ENCODE assay signal across 8 cellular contexts in the genomic region with DNA sequence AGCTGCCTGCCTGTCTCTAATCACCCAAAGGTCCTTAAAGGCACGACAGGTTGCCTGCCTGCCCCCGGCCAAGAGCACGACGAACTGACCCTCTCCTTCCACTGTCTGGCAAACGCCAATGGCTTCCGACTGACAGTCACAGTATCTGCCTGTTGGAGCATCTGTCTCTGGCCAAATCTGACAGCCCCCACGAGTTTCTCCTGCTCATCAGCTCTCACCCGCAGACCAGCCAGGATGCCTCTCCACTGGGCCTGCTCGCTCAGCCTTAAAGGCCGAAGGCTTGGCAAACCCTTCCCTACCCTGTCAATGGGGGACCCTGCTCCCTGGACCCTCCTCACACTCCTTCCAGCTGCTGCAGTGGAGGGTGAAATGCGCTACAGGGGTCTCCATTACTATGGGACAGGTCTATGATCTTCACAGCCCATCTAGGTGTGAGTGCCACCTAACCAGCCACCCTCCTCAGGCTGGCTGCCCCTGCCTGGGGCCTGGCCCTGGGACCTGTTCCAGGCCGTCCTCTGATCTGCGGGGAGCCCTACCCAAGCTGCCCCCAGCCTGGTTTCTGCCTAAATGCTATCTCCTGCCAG. TPM values are rescaled to one million over a fixed set of nuclear protein-coding genes. Genes with fewer than 3 reads are reported as not detected.
A peak's percentile ranks its signal among the peaks of the same experiment; 100 is the strongest.
DNase-seq lines count a peak whose midpoint lies in the region; ATAC-seq and TF ChIP-seq lines count a peak whose summit lies in the region.

No MANE protein-coding gene starts in this region.

- H3K36me3 ChIP-seq in A673 (ENCODE audit: insufficient read depth, low read length, poor library complexity, severe bottlenecking) (peaks cover 37% of the 10 kb centered on the region), GM23338 (ENCODE audit: insufficient read depth) (peaks cover 32% of the 10 kb centered on the region), mucosa of descending colon (ENCODE audit: low read depth) (no peaks in the 10 kb centered on the region), tibial nerve (peaks cover 0 to 33% (median 13%) of the 10 kb centered on the region in 3 donors), right atrium auricular region (peaks cover 28% of the 10 kb centered on the region)

- H4K20me1 ChIP-seq in GM23338 (replicated peaks; ENCODE audit: insufficient read depth), result peaks cover 21% of the 10 kb centered on the region

- H3K4me1 ChIP-seq in A673 (ENCODE audit: insufficient read depth, low read length, poor library complexity, severe bottlenecking), result peaks cover 20% of the 10 kb centered on the region
- H3K4me1 ChIP-seq in GM23338 (ENCODE audit: insufficient read depth), result peaks cover 39% of the 10 kb centered on the region
- H3K4me1 ChIP-seq in mucosa of descending colon (ENCODE audit: low read depth), result peaks cover 38% of the 10 kb centered on the region
- H3K4me1 ChIP-seq in tibial nerve, result peaks cover 0 to 42% (median 18%) of the 10 kb centered on the region in 4 donors
- peaks cover 0 to 48% of the 10 kb centered on the region in 2 donors for H3K4me1 ChIP-seq in right atrium auricular region

- H3F3A ChIP-seq in GM23338 (replicated peaks; ENCODE audit: low read depth), result peaks cover 47% of the 10 kb centered on the region

- H3K4me3 ChIP-seq in A673 (ENCODE audit: low read depth, low read length, poor library complexity, severe bottlenecking) (no peak overlapping the region), GM23338 (peak overlapping the region; percentile 49), mucosa of descending colon (peak overlapping the region; percentile 21), tibial nerve (peak overlapping the region in 1 of 4 donors; percentile 12), right atrium auricular region (no peak overlapping the region)

- peak overlapping the region; percentile 99 for H3K4me2 ChIP-seq in GM23338

- ATAC-seq in GM23338 (peak; percentile 13), mucosa of descending colon (peak; percentile 0)

- H3K27ac Mint-ChIP-seq in GM23338, result peak overlapping the region; percentile 98
- peak overlapping the region; percentile 66 for H3K27ac Mint-ChIP-seq in activated naive CD8-positive, alpha-beta T cell

- no peak for TF ChIP-seq POLR2A in tibial nerve (IDR thresholded peaks at IDR 0.05)

- POLR2A ChIA-PET in A673 (lab: Charles Lee; ENCODE audit: low non-redundant PET), result no interaction called here

- H3K27me3 Mint-ChIP-seq in GM23338 (ENCODE audit: insufficient read depth, low read depth, poor library complexity), result peaks cover 42% of the 10 kb centered on the region
- H3K27me3 Mint-ChIP-seq in activated naive CD8-positive, alpha-beta T cell, result no peaks in the 10 kb centered on the region

- no TSS peak for BruUV-seq in A673 (replicated peaks; lab: Mats Ljungman, UMichigan)

- peaks cover 32% of the 10 kb centered on the region for H3K79me2 ChIP-seq in GM23338 (replicated peaks; ENCODE audit: insufficient read depth)

- H3K4me3 Mint-ChIP-seq in GM23338, result peak overlapping the region; percentile 61
- peak overlapping the region; percentile 30 for H3K4me3 Mint-ChIP-seq in activated naive CD8-positive, alpha-beta T cell

- 74 to 81% methylated on average over 13 of the region's 13 CpGs for WGBS in tibial nerve, 2 donors

- H3K9me3 Mint-ChIP-seq in GM23338, result no peaks in the 10 kb centered on the region; the same call in 1 of the 3 replicates
- no peaks in the 10 kb centered on the region for H3K9me3 Mint-ChIP-seq in activated naive CD8-positive, alpha-beta T cell (ENCODE audit: low read depth)

- intact Hi-C loops in A673 (cut with micrococcal nuclease; ENCODE audit: unreplicated experiment), result no loop called here
- intact Hi-C loops in mucosa of descending colon (cut with DNase I, micrococcal nuclease), result no loop called here

- H2AFZ ChIP-seq in GM23338, result no peak overlapping the region

- no peak for TF ChIP-seq EP300 in tibial nerve (IDR thresholded peaks at IDR 0.05)

- TF ChIP-seq CTCF in A673 (conservative IDR thresholded peaks at IDR 0.05; ENCODE audit: low read depth, low read length), result no peak
- TF ChIP-seq CTCF in GM23338 (conservative IDR thresholded peaks at IDR 0.05; ENCODE audit: low read depth in 2 of 2), result no peak
- no peak for TF ChIP-seq CTCF in mucosa of descending colon (IDR thresholded peaks at IDR 0.05)
- no peak for TF ChIP-seq CTCF in tibial nerve (IDR thresholded peaks at IDR 0.05)
- no peak for TF ChIP-seq CTCF in right atrium auricular region (IDR thresholded peaks at IDR 0.05)

- H3K9me3 ChIP-seq in A673 (ENCODE audit: low read depth, low read length, poor library complexity, severe bottlenecking) (no peaks in the 10 kb centered on the region), mucosa of descending colon (no peaks in the 10 kb centered on the region), tibial nerve (no peaks in the 10 kb centered on the region), right atrium auricular region (no peaks in the 10 kb centered on the region)

- DNase-seq in A673 (ENCODE audit: low spot score) (no peak), GM23338 (ENCODE audit: low spot score) (no peak), mucosa of descending colon (peak in 1 of 3 donors; percentile 54), tibial nerve (ENCODE audit: low spot score in 2 of 2) (no peak), NCI-H69 (lab: John Stamatoyannopoulos, UW) (no peak), superior temporal gyrus (ENCODE audit: extremely low spot score) (no peak), right atrium auricular region (ENCODE audit: low spot score) (no peak)

- H3K9me2 ChIP-seq in GM23338 (ENCODE audit: insufficient read depth), result no peaks in the 10 kb centered on the region

- H3K27ac ChIP-seq in A673 (ENCODE audit: low read depth, low read length, poor library complexity, severe bottlenecking) (peak overlapping the region; percentile 42), GM23338 (ENCODE audit: low read depth) (peak overlapping the region; percentile 99), tibial nerve (peak overlapping the region in 2 of 4 donors; percentile 51 to 73), right atrium auricular region (peak overlapping the region in 1 of 2 donors; percentile 14)

- H3K4me1 Mint-ChIP-seq in GM23338, result peaks cover 42% of the 10 kb centered on the region
- H3K4me1 Mint-ChIP-seq in activated naive CD8-positive, alpha-beta T cell (ENCODE audit: low read depth), result peaks cover 14% of the 10 kb centered on the region

- H3K27me3 ChIP-seq in A673 (replicated peaks; ENCODE audit: insufficient read depth, low read depth, low read length, poor library complexity) (no peaks in the 10 kb centered on the region), GM23338 (ENCODE audit: insufficient read depth) (no peaks in the 10 kb centered on the region), tibial nerve (no peaks in the 10 kb centered on the region), right atrium auricular region (no peaks in the 10 kb centered on the region)

- H3K36me3 Mint-ChIP-seq in GM23338 (ENCODE audit: low read depth), result peaks cover 53% of the 10 kb centered on the region
- H3K36me3 Mint-ChIP-seq in activated naive CD8-positive, alpha-beta T cell, result peaks cover 9% of the 10 kb centered on the region

- CTCF ChIA-PET in A673 (lab: Charles Lee), result no interaction called here

TF ChIP-seq in GM23338, 12 proteins besides CTCF, POLR2A, EP300 and RAD21:
- peak; percentile 2; the same call in 1 of the 2 replicates for TF ChIP-seq POLR2AphosphoS5 (IDR thresholded peaks at IDR 0.05; ENCODE audit: low read depth)
- no peak for TF ChIP-seq EZH2 (IDR thresholded peaks at IDR 0.05; ENCODE audit: low read depth, unreplicated experiment)
TF ChIP-seq in GM23338: peak in this region for 1.

RNA-seq across cellular contexts. Expression of gene FAM83E, which starts 0.9 kb away (rescaled TPM):
- total RNA-seq in A673 (2021), result 5.5 and 6.1 TPM in 2 replicates
- total RNA-seq in GM23338 (2014; rRNA removed; shearing (Covaris generic)), result 2.3 and 4.5 TPM in 2 replicates
- polyA plus RNA-seq in GM23338 (2016; fragmentation: Nextera tagmentation; extraction: Ambion mirVana), result 0.90 and 1.0 TPM in 2 replicates
- 100 to 1,000 TPM in 2 of 3 donors, 10 to 100 TPM in 1; 97.8 to 180 (median 175) TPM for total RNA-seq in mucosa of descending colon
- total RNA-seq in tibial nerve, result not detected
- not detected for total RNA-seq in right atrium auricular region

RNA-seq across cellular contexts. Expression of gene RPL18, which starts 5.0 kb away (rescaled TPM):
- total RNA-seq in A673 (2021) (1,417 and 1,448 TPM in 2 replicates), mucosa of descending colon (1,000 to 10,000 TPM in 2 of 3 donors, 100 to 1,000 TPM in 1; 999 to 1,336 (median 1,270) TPM), tibial nerve (1,000 to 10,000 TPM; 2,253 to 3,141 (median 2,490) TPM), right atrium auricular region (1,000 to 10,000 TPM in 1 of 2 donors, 100 to 1,000 TPM in 1; 846 to 1,334 TPM)
- total RNA-seq in GM23338 (2014; rRNA removed; shearing (Covaris generic)), result 1,660 and 1,898 TPM in 2 replicates
- polyA plus RNA-seq in GM23338 (2016; fragmentation: Nextera tagmentation; extraction: Ambion mirVana), result 2,011 and 2,172 TPM in 2 replicates

RNA-seq across cellular contexts. Expression of gene SPHK2, which starts 5.4 kb away (rescaled TPM):
- total RNA-seq in A673 (2021), result 38.8 and 43.0 TPM in 2 replicates
- total RNA-seq in GM23338 (2014; rRNA removed; shearing (Covaris generic)), result 39.8 and 50.3 TPM in 2 replicates
- polyA plus RNA-seq in GM23338 (2016; fragmentation: Nextera tagmentation; extraction: Ambion mirVana), result 18.3 TPM in 2 replicates
- 10 to 100 TPM; 37.9 to 54.8 (median 50.2) TPM for total RNA-seq in mucosa of descending colon
- total RNA-seq in tibial nerve, result 10 to 100 TPM; 28.0 to 34.7 (median 30.1) TPM
- 1 to 10 TPM; 6.2 to 8.0 TPM for total RNA-seq in right atrium auricular region

RNA-seq across cellular contexts. Expression of gene SPACA4, which starts 7.4 kb away (rescaled TPM):
- total RNA-seq in A673 (2021), result not detected in 2 replicates
- total RNA-seq in GM23338 (2014; rRNA removed; shearing (Covaris generic)), result not detected in 2 replicates
- not detected in 2 replicates for polyA plus RNA-seq in GM23338 (2016; fragmentation: Nextera tagmentation; extraction: Ambion mirVana)
- not detected for total RNA-seq in mucosa of descending colon
- total RNA-seq in tibial nerve, result not detected
- not detected for total RNA-seq in right atrium auricular region

RNA-seq across cellular contexts. Expression of gene DBP, which starts 23.2 kb away (rescaled TPM):
- total RNA-seq in A673 (2021), result 14.2 and 22.1 TPM in 2 replicates
- 5.7 and 5.9 TPM in 2 replicates for total RNA-seq in GM23338 (2014; rRNA removed; shearing (Covaris generic))
- 5.0 and 6.3 TPM in 2 replicates for polyA plus RNA-seq in GM23338 (2016; fragmentation: Nextera tagmentation; extraction: Ambion mirVana)
- 10 to 100 TPM in 2 of 3 donors, 1 to 10 TPM in 1; 8.2 to 18.4 (median 11.1) TPM for total RNA-seq in mucosa of descending colon
- total RNA-seq in tibial nerve, result 10 to 100 TPM in 2 of 4 donors, 1 to 10 TPM in 2; 2.4 to 20.1 (median 10.1) TPM
- total RNA-seq in right atrium auricular region, result 1 to 10 TPM; 2.8 to 5.9 TPM

Comparison
In these comparisons a context has a peak if more than half of its experiments do, and no peak if none do; other contexts are left out.
1. H3K4me3 ChIP-seq: peak in GM23338 (single experiment) and mucosa of descending colon (single experiment); none in A673 (single experiment) and right atrium auricular region (0 of 2).
2. RNA of gene FAM83E, which starts 0.9 kb away (total RNA-seq): 97.8 to 180 TPM in mucosa of descending colon; 5.5 to 6.1 TPM in A673, 2.3 to 4.5 TPM in GM23338, not detected in right atrium auricular region and not detected in tibial nerve; every median in the first group is over 10 times any median in the second.